Comparison of ENCODE assay signal across 3 cellular contexts in genomic region chr20:5376228-5376627, GRCh38.
TF ChIP-seq lines count a peak whose summit lies in the region.

No MANE protein-coding gene starts in this region.

TF ChIP-seq in A549, 52 proteins besides CTCF, POLR2A, EP300 and RAD21:
- TF ChIP-seq CHD2 (IDR thresholded peaks at IDR 0.05; ENCODE audit: low read length, partially characterized antibody) (no peak), MAFK (IDR thresholded peaks at IDR 0.05; ENCODE audit: partially characterized antibody) (peak; percentile 86)
TF ChIP-seq in A549: peak in this region for 1.

TF ChIP-seq in IMR-90, 13 proteins besides CTCF, POLR2A, EP300 and RAD21:
- TF ChIP-seq RCOR1 (IDR thresholded peaks at IDR 0.05; ENCODE audit: insufficient replicate concordance, low read length) (no peak), MAFK (IDR thresholded peaks at IDR 0.05; ENCODE audit: low read depth, low read length) (peak; percentile 72)

TF ChIP-seq in H1, 55 proteins besides CTCF, POLR2A, EP300 and RAD21:
- TF ChIP-seq KDM1A (IDR thresholded peaks at IDR 0.05; ENCODE audit: borderline replicate concordance, low read length) (no peak), TAF1 (IDR thresholded peaks at IDR 0.05; ENCODE audit: low read depth, low read length) (no peak), TBP (IDR thresholded peaks at IDR 0.05; ENCODE audit: low read depth, low read length) (no peak), SP1 (IDR thresholded peaks at IDR 0.05; ENCODE audit: low read depth, low read length) (no peak), CTBP2 (IDR thresholded peaks at IDR 0.05; ENCODE audit: borderline replicate concordance, insufficient read depth, insufficient read length, low read length) (no peak), RXRA (IDR thresholded peaks at IDR 0.05; ENCODE audit: insufficient read depth, low read depth, low read length) (no peak), EZH2 (IDR thresholded peaks at IDR 0.05; ENCODE audit: low read depth, low read length, severe bottlenecking) (no peak)
